Comparison of ENCODE assay signal across 8 cellular contexts in the genomic region with DNA sequence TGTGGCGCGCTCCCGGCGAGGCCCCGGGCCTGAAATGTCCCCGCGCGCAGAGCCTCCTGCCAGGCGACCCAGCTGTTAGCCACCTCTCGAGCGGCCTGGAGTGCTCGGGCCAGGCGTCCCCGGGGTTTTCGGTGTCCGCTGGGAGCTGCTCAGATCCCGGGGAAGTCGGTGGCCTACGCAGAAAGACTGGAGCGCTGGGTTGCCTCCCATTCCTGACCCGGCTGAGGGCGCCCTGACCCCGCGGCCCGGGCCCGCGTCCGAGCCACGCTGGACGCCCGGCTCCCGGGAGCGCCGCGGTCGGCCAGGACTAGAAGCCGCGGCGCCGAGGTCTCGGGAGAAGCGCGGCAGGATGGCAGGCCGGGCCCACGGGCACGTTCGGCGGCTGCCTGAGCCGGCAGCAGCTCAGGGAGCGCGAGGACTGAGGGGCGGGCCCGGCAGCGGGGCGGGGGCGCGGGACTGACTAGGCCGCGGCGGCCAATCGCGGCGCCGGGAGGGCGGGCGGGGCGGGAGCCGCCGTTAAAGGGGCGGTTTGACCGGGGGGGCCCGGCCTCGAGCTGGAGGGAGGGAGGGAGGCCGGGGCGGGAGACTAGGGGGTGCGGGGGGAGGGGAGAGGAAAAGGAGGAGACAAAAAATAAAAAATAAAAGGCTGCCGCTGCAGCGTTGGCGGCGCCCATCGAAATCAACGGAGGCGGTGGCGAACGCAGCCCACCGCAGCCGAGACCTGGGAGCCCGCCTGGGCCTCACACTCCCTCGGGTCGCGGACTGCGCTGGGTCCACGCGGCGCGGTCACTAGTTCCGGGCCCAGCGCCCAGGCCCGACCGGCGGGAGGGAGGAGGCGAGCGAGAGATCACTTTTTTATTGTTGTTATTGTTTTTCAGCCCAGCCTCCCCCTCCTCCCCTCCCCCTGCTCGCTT. TPM values are rescaled to one million over a fixed set of nuclear protein-coding genes. Genes with fewer than 3 reads are reported as not detected.
DNase-seq lines count a peak whose midpoint lies in the region; ATAC-seq and TF ChIP-seq lines count a peak whose summit lies in the region.

No MANE protein-coding gene starts in this region.

- peaks cover 73% of the 10 kb centered on the region for H3K79me2 ChIP-seq in neural cell (replicated peaks; ENCODE audit: insufficient read depth, low read length)

- TF ChIP-seq EP300 in esophagus muscularis mucosa (IDR thresholded peaks at IDR 0.05) (no peak), neural cell (conservative IDR thresholded peaks at IDR 0.05; ENCODE audit: poor library complexity, severe bottlenecking) (no peak)

- H3K27ac ChIP-seq in esophagus muscularis mucosa (replicated peaks in 1 of 4): no peak overlapping the region
- peak overlapping the region; percentile 77 for H3K27ac ChIP-seq in neural cell (ENCODE audit: low read length)
- H3K27ac ChIP-seq in upper lobe of right lung: no peak overlapping the region

- peak overlapping the region; percentile 59 for H3K4me2 ChIP-seq in neural cell (ENCODE audit: low read length)

- intact Hi-C loops in esophagus muscularis mucosa (cut with DNase I) (loop anchor here (10.0 kb wide), 1 partner anchor 104 kb away; the partner anchor contains the start of gene PCCA), upper lobe of right lung (cut with DNase I) (no loop called here)

- H3K36me3 ChIP-seq in esophagus muscularis mucosa (no peaks in the 10 kb centered on the region), neural cell (ENCODE audit: insufficient read depth, low read length) (no peaks in the 10 kb centered on the region), upper lobe of right lung (no peaks in the 10 kb centered on the region)

- no peaks in the 10 kb centered on the region for H3K9me2 ChIP-seq in neural cell (ENCODE audit: insufficient read depth, low read length)

- H3K9me3 ChIP-seq in esophagus muscularis mucosa (no peaks in the 10 kb centered on the region), neural cell (ENCODE audit: low read length) (no peaks in the 10 kb centered on the region), upper lobe of right lung (no peaks in the 10 kb centered on the region)

- TF ChIP-seq CTCF in esophagus muscularis mucosa (IDR thresholded peaks at IDR 0.05) (no peak), neural cell (IDR thresholded peaks at IDR 0.05; ENCODE audit: poor library complexity, severe bottlenecking) (no peak), upper lobe of right lung (IDR thresholded peaks at IDR 0.05) (no peak)

- H3F3A ChIP-seq in neural cell (ENCODE audit: insufficient read depth, low read length, poor library complexity, severe bottlenecking): peaks cover 2% of the 10 kb centered on the region

- peaks cover 33 to 64% (median 59%) of the 10 kb centered on the region in 4 donors for H3K4me1 ChIP-seq in esophagus muscularis mucosa
- peaks cover 18% of the 10 kb centered on the region for H3K4me1 ChIP-seq in upper lobe of right lung

- ATAC-seq in HG02798 (IDR thresholded peaks at IDR 0.05; ENCODE audit: poor library complexity, unreplicated experiment) (peak; percentile 65), upper lobe of right lung (peak; percentile 81)

- no peak for TF ChIP-seq POLR2A in esophagus muscularis mucosa (IDR thresholded peaks at IDR 0.05; ENCODE audit: low read depth)

- peaks cover 26% of the 10 kb centered on the region for H4K20me1 ChIP-seq in neural cell (ENCODE audit: insufficient read depth)

- peaks cover 36 to 100% (median 89%) of the 10 kb centered on the region in 4 donors for H3K27me3 ChIP-seq in esophagus muscularis mucosa
- peaks cover 37% of the 10 kb centered on the region for H3K27me3 ChIP-seq in neural cell (ENCODE audit: insufficient read depth, low read depth, low read length)
- peaks cover 97% of the 10 kb centered on the region for H3K27me3 ChIP-seq in upper lobe of right lung

- peak overlapping the region; percentile 82 for H3K9ac ChIP-seq in neural cell (ENCODE audit: low read length)

- DNase-seq in EL (peak; percentile 67), NCI-H748 (lab: John Stamatoyannopoulos, UW; ENCODE audit: unreplicated experiment) (peak; percentile 97), esophagus muscularis mucosa (ENCODE audit: extremely low spot score) (no peak), upper lobe of right lung (peak; percentile 74), SHP77 treated with DMSO at 0.1 percent for 48 hours (lab: John Stamatoyannopoulos, UW) (no peak)
- DNase-seq in activated T-cell treated with anti-CD3 and anti-CD28 coated beads, Interleukin-2, amount 50 U/mL, for 1 hour: peak; percentile 66

- TF ChIP-seq RAD21 in neural cell (conservative IDR thresholded peaks at IDR 0.05): no peak

- no peak overlapping the region for H2AFZ ChIP-seq in neural cell (ENCODE audit: low read depth, low read length)

- WGBS in esophagus muscularis mucosa: 5% methylated on average over 41 of the region's 104 CpGs

- peak overlapping the region; percentile 50 to 63 (median 52) for H3K4me3 ChIP-seq in esophagus muscularis mucosa
- H3K4me3 ChIP-seq in neural cell (ENCODE audit: low read length): peak overlapping the region; percentile 93
- H3K4me3 ChIP-seq in upper lobe of right lung: peak overlapping the region; percentile 47

TF ChIP-seq in neural cell, 6 proteins besides CTCF, POLR2A, EP300 and RAD21:
- TF ChIP-seq SMC3 (conservative IDR thresholded peaks at IDR 0.05; ENCODE audit: poor library complexity) (peak; percentile 20), TAF1 (IDR thresholded peaks at IDR 0.05; ENCODE audit: low read depth) (no peak), POLR2AphosphoS5 (IDR thresholded peaks at IDR 0.05) (peak; percentile 79), MXI1 (conservative IDR thresholded peaks at IDR 0.05; ENCODE audit: poor library complexity, severe bottlenecking) (peak; percentile 36), EZH2 (IDR thresholded peaks at IDR 0.05; ENCODE audit: borderline replicate concordance, insufficient read depth, low read length, poor library complexity, severe bottlenecking) (no peak)
TF ChIP-seq in neural cell: peak in this region for 3.

RNA-seq across cellular contexts. Expression of gene ZIC2, which starts 1.1 kb away (rescaled TPM):
- total RNA-seq in esophagus muscularis mucosa (not detected), upper lobe of right lung (not detected)
- polyA plus RNA-seq in neural cell: 10.6 and 13.8 TPM in 2 replicates
- polyA minus RNA-seq in neural cell: 16.1 and 17.2 TPM in 2 replicates

RNA-seq across cellular contexts. Expression of gene ZIC5, which starts 8.9 kb away (rescaled TPM):
- total RNA-seq in esophagus muscularis mucosa (not detected), upper lobe of right lung (not detected)
- 0.94 and 0.98 TPM in 2 replicates for polyA plus RNA-seq in neural cell
- polyA minus RNA-seq in neural cell: 1.9 and 2.7 TPM in 2 replicates

Comparison
In these comparisons a context has a peak if more than half of its experiments do, and no peak if none do; other contexts are left out.
1. DNase-seq: peak in EL (single experiment), NCI-H748 (single experiment), activated T-cell treated with anti-CD3 and anti-CD28 coated beads, Interleukin-2, amount 50 U/mL, for 1 hour (single experiment) and upper lobe of right lung (single experiment); none in esophagus muscularis mucosa (single experiment) and SHP77 treated with DMSO at 0.1 percent for 48 hours (single experiment).
2. Peak in every context shown above with its lines, with median percentiles within 50 percentile points of each other: H3K4me3 ChIP-seq.